In the genomic region with DNA sequence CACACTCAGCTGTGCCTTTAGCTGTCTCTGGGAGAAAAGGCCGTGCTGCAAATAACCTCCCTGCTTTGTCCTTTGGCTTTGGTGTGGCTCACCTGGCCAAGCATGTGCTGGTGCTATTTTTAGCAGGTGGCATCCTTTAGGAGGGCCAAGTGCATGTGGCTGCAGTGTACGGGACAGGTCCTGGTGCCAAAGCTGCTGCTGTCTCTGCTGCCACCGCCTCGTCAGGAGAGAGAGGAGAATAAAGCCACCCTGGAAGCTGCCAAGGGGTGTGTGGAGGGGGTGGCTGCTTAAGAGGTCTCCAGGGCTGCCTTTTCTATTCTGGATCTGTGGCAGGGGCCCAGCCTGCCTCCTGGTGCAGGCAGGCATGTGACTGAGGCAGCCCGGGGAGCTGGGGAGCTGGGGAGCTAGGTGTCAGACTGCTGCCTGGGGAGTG, we compare ENCODE assay signal across 2 cellular contexts.
TF ChIP-seq lines count a peak whose summit lies in the region.

No MANE protein-coding gene starts in this region.

TF ChIP-seq in H1, 55 proteins besides CTCF, POLR2A, EP300 and RAD21:
- TF ChIP-seq, protein P1, sequence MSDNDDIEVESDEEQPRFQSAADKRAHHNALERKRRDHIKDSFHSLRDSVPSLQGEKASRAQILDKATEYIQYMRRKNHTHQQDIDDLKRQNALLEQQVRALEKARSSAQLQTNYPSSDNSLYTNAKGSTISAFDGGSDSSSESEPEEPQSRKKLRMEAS (IDR thresholded peaks at IDR 0.05): peak; percentile 54
- no peak for TF ChIP-seq CBX5 (IDR thresholded peaks at IDR 0.05; ENCODE audit: low read depth, low read length)
- TF ChIP-seq SP2 (IDR thresholded peaks at IDR 0.05; ENCODE audit: low read length): no peak

TF ChIP-seq in liver, 16 proteins besides CTCF, POLR2A, EP300 and RAD21:
- TF ChIP-seq TAF1 (conservative IDR thresholded peaks at IDR 0.05) (no peak), FOXA1 (IDR thresholded peaks at IDR 0.05) (no peak), GABPA (IDR thresholded peaks at IDR 0.05 in 1 of 2, conservative IDR thresholded peaks at IDR 0.05 in 1 of 2) (no peak), RXRA (IDR thresholded peaks at IDR 0.05) (peak; percentile 45 to 61), SP1 (IDR thresholded peaks at IDR 0.05) (peak; percentile 8), EGR1 (IDR thresholded peaks at IDR 0.05; ENCODE audit: low read depth in 2 of 2) (no peak), HNF4A (conservative IDR thresholded peaks at IDR 0.05) (peak; percentile 43 to 58), FOXA2 (IDR thresholded peaks at IDR 0.05) (no peak), YY1 (IDR thresholded peaks at IDR 0.05) (no peak), JUND (IDR thresholded peaks at IDR 0.05) (no peak), HNF4G (IDR thresholded peaks at IDR 0.05) (no peak), NR2F2 (IDR thresholded peaks at IDR 0.05) (no peak)
- TF ChIP-seq, protein P2, sequence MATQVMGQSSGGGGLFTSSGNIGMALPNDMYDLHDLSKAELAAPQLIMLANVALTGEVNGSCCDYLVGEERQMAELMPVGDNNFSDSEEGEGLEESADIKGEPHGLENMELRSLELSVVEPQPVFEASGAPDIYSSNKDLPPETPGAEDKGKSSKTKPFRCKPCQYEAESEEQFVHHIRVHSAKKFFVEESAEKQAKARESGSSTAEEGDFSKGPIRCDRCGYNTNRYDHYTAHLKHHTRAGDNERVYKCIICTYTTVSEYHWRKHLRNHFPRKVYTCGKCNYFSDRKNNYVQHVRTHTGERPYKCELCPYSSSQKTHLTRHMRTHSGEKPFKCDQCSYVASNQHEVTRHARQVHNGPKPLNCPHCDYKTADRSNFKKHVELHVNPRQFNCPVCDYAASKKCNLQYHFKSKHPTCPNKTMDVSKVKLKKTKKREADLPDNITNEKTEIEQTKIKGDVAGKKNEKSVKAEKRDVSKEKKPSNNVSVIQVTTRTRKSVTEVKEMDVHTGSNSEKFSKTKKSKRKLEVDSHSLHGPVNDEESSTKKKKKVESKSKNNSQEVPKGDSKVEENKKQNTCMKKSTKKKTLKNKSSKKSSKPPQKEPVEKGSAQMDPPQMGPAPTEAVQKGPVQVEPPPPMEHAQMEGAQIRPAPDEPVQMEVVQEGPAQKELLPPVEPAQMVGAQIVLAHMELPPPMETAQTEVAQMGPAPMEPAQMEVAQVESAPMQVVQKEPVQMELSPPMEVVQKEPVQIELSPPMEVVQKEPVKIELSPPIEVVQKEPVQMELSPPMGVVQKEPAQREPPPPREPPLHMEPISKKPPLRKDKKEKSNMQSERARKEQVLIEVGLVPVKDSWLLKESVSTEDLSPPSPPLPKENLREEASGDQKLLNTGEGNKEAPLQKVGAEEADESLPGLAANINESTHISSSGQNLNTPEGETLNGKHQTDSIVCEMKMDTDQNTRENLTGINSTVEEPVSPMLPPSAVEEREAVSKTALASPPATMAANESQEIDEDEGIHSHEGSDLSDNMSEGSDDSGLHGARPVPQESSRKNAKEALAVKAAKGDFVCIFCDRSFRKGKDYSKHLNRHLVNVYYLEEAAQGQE (IDR thresholded peaks at IDR 0.05): no peak
- TF ChIP-seq, protein P1 (IDR thresholded peaks at IDR 0.05): peak; percentile 70
- TF ChIP-seq, protein P3, sequence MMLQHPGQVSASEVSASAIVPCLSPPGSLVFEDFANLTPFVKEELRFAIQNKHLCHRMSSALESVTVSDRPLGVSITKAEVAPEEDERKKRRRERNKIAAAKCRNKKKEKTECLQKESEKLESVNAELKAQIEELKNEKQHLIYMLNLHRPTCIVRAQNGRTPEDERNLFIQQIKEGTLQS (IDR thresholded peaks at IDR 0.05): no peak
- TF ChIP-seq, protein P4, sequence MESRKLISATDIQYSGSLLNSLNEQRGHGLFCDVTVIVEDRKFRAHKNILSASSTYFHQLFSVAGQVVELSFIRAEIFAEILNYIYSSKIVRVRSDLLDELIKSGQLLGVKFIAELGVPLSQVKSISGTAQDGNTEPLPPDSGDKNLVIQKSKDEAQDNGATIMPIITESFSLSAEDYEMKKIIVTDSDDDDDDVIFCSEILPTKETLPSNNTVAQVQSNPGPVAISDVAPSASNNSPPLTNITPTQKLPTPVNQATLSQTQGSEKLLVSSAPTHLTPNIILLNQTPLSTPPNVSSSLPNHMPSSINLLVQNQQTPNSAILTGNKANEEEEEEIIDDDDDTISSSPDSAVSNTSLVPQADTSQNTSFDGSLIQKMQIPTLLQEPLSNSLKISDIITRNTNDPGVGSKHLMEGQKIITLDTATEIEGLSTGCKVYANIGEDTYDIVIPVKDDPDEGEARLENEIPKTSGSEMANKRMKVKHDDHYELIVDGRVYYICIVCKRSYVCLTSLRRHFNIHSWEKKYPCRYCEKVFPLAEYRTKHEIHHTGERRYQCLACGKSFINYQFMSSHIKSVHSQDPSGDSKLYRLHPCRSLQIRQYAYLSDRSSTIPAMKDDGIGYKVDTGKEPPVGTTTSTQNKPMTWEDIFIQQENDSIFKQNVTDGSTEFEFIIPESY (IDR thresholded peaks at IDR 0.05): no peak
